ENCODE assay signal across 1 cellular context in the genomic region with DNA sequence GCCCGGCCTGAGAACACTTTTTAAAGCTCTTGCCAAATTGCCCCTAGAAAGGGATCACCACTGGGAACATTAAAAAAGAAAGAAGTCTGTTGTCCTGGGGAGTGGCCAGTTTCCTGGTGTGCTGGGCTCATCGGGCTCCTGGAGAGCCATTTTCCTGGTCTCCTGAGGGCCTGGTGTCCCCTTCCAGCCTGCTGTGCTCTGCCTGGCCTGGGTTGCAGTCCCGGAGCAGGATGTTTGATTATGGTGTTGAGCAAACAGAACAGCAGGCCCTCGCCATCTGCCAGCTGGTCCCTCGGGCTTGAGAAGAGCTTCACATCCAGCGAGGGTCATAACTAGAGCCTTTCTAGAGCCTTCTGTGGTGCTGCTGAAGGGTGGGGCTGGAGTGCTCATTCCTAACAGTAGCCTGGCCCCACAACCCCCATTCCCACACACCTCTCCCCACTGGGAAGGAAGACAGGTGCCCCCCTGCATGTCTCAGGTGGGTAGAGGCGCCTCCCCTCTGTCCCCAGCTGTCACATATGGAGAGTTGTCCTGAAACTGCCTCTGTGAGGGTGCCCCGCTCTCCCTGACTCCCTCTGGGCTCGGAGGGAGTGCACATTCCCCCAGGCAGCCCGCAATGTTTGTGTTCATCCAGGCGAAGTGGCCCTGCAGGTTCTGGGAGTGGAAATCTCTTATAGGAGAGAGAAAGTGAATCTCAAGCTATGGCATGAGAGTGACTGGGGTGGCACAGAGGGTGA.
TF ChIP-seq lines count a peak whose summit lies in the region.

No MANE protein-coding gene starts in this region.

TF ChIP-seq in GM12878, 131 proteins besides CTCF, POLR2A, EP300 and RAD21 (continued from another document):
- TF ChIP-seq, protein P1, sequence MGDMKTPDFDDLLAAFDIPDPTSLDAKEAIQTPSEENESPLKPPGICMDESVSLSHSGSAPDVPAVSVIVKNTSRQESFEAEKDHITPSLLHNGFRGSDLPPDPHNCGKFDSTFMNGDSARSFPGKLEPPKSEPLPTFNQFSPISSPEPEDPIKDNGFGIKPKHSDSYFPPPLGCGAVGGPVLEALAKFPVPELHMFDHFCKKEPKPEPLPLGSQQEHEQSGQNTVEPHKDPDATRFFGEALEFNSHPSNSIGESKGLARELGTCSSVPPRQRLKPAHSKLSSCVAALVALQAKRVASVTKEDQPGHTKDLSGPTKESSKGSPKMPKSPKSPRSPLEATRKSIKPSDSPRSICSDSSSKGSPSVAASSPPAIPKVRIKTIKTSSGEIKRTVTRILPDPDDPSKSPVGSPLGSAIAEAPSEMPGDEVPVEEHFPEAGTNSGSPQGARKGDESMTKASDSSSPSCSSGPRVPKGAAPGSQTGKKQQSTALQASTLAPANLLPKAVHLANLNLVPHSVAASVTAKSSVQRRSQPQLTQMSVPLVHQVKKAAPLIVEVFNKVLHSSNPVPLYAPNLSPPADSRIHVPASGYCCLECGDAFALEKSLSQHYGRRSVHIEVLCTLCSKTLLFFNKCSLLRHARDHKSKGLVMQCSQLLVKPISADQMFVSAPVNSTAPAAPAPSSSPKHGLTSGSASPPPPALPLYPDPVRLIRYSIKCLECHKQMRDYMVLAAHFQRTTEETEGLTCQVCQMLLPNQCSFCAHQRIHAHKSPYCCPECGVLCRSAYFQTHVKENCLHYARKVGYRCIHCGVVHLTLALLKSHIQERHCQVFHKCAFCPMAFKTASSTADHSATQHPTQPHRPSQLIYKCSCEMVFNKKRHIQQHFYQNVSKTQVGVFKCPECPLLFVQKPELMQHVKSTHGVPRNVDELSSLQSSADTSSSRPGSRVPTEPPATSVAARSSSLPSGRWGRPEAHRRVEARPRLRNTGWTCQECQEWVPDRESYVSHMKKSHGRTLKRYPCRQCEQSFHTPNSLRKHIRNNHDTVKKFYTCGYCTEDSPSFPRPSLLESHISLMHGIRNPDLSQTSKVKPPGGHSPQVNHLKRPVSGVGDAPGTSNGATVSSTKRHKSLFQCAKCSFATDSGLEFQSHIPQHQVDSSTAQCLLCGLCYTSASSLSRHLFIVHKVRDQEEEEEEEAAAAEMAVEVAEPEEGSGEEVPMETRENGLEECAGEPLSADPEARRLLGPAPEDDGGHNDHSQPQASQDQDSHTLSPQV (IDR thresholded peaks at IDR 0.05) = no peak
- TF ChIP-seq BCL11A (IDR thresholded peaks at IDR 0.05; ENCODE audit: low read depth, low read length) (no peak), SMC3 (IDR thresholded peaks at IDR 0.05; ENCODE audit: borderline replicate concordance, low read length) (no peak), GATAD2B (conservative IDR thresholded peaks at IDR 0.05; ENCODE audit: low read depth) (no peak), SMAD1 (IDR thresholded peaks at IDR 0.05; ENCODE audit: low read depth, partially characterized antibody) (no peak), REST (IDR thresholded peaks at IDR 0.05; ENCODE audit: low read depth, low read length) (no peak), ZZZ3 (IDR thresholded peaks at IDR 0.05; ENCODE audit: control insufficient read depth, insufficient read length, low read depth) (no peak), EZH2 (IDR thresholded peaks at IDR 0.05; ENCODE audit: borderline replicate concordance, control insufficient read depth, low read depth, low read length) (no peak), ZBTB4 (CRISPR knock-in tag; IDR thresholded peaks at IDR 0.05) (no peak)
